ENCODE assay signal across 14 cellular contexts in genomic region chr6:21946298-21946783, GRCh38.
DNase-seq lines count a peak whose midpoint lies in the region; TF ChIP-seq lines count a peak whose summit lies in the region.
"Had no signal": no experiment of that assay in that cellular context is flagged by ENCODE, and none has a peak within 500 bp of the region (broad histone marks: within the 10 kb centered on the region; RNA-seq: fewer than 3 reads in every experiment).

No MANE protein-coding gene starts in this region.

- H3K27me3 ChIP-seq in kidney epithelial cell (ENCODE audit: control insufficient read depth, insufficient read depth, low read length) (no peaks in the 10 kb centered on the region), esophagus squamous epithelium (no peaks in the 10 kb centered on the region)
- H3K27me3 ChIP-seq: gastrocnemius medialis had no signal

- peaks cover 0 to 17% (median 0%) of the 10 kb centered on the region in 3 donors for H3K4me1 ChIP-seq in esophagus squamous epithelium
- H3K4me1 ChIP-seq: gastrocnemius medialis had no signal

- no peaks in the 10 kb centered on the region for H3K9me3 ChIP-seq in esophagus squamous epithelium
- H3K9me3 ChIP-seq: gastrocnemius medialis, psoas muscle had no signal

- peak; percentile 72 for DNase-seq in AG08396 (ENCODE audit: low spot score)
- peak; percentile 47 for DNase-seq in HT1080 (ENCODE audit: low read depth)
- peak; percentile 46 for DNase-seq in amniotic stem cell (lab: John Stamatoyannopoulos, UW)
- DNase-seq in kidney epithelial cell (ENCODE audit: low read depth) = peak; percentile 93
- DNase-seq in COLO668 (lab: John Stamatoyannopoulos, UW; ENCODE audit: unreplicated experiment) = no peak
- DNase-seq in posterior vena cava (ENCODE audit: low spot score) = no peak
- DNase-seq in esophagus squamous epithelium (lab: John Stamatoyannopoulos, UW) = no peak
- no peak for DNase-seq in lower leg skin (ENCODE audit: low spot score in 2 of 2)
- DNase-seq: activated CD8-positive, alpha-beta memory T cell treated with anti-CD3 and anti-CD28 coated beads, Interleukin-2, amount 50 U/mL, for 48 hours; caudate nucleus; gastrocnemius medialis; KBM-7; NCI-H524; psoas muscle had no signal

- TF ChIP-seq POLR2A in esophagus squamous epithelium (IDR thresholded peaks at IDR 0.05) (no peak), lower leg skin (IDR thresholded peaks at IDR 0.05) (no peak)

- H3K4me3 ChIP-seq in kidney epithelial cell (ENCODE audit: low read depth, low read length) (no peak overlapping the region), esophagus squamous epithelium (no peak overlapping the region), lower leg skin (ENCODE audit: low read depth, poor library complexity, severe bottlenecking) (no peak overlapping the region)
- H3K4me3 ChIP-seq: gastrocnemius medialis, psoas muscle had no signal

- H3K36me3 ChIP-seq in kidney epithelial cell (ENCODE audit: control insufficient read depth, insufficient read depth, low read length) (no peaks in the 10 kb centered on the region), esophagus squamous epithelium (no peaks in the 10 kb centered on the region)
- H3K36me3 ChIP-seq: gastrocnemius medialis had no signal

- TF ChIP-seq CTCF in kidney epithelial cell (IDR thresholded peaks at IDR 0.05; ENCODE audit: insufficient read depth, low read length, poor library complexity, severe bottlenecking) (no peak), esophagus squamous epithelium (IDR thresholded peaks at IDR 0.05) (no peak), lower leg skin (IDR thresholded peaks at IDR 0.05) (no peak)

- H3K27ac ChIP-seq in esophagus squamous epithelium = no peak overlapping the region
- H3K27ac ChIP-seq: gastrocnemius medialis, psoas muscle had no signal

- intact Hi-C loops in posterior vena cava (cut with DNase I) (no loop called here), esophagus squamous epithelium (cut with DNase I) (no loop called here), lower leg skin (cut with DNase I; ENCODE audit: low total_unique reads) (no loop called here)

- WGBS in esophagus squamous epithelium, 2 donors = 62 to 71% methylated on average over 4 of the region's 4 CpGs
- 57 to 78% methylated on average over 4 of the region's 4 CpGs for WGBS in lower leg skin, 2 donors

Comparison
In these comparisons a context has a peak if more than half of its experiments do, and no peak if none do; other contexts are left out.
1. DNase-seq: peak in AG08396 (single experiment), HT1080 (single experiment), amniotic stem cell (single experiment) and kidney epithelial cell (single experiment); none in COLO668 (single experiment), posterior vena cava (single experiment), esophagus squamous epithelium (single experiment) and lower leg skin (0 of 2).